Comparison of ENCODE assay signal across 8 cellular contexts in the genomic region with DNA sequence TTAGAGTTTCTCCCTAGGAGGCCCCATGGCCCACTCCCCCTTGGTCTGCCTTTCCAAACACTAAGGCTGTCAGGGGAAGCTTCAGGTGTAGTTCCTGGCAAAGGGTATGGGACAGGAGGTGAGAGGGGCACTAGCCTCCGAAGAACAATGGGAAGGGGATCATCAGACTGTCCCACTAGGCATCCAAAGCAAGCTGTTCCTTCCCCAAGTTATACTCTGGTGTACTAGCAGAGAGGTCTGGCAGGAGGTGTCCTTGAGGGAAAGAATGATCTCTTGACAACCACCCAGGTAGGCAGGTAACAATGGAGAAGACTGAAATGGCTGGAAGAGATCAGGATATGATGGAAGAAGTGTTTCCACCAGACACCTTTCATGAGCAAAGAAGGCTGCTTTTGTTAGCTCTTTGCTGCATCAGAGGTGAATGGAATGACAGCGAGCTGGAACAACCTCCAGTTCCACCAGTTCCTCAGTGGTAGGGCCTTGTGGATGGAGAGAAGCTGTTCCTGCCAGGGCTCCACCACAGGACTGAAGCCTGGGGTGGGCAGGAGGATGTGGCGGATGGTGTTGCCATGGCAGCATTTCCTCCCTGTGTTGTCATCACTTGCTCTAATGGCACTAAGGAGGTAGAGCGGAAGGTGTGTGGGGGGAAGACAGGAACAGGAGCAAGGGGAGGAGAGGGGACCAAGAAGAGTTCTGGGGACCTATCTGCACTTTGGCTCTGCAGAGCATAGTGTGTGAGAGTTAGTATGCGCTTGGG. TPM values are rescaled to one million over a fixed set of nuclear protein-coding genes. Genes with fewer than 3 reads are reported as not detected.
DNase-seq lines count a peak whose midpoint lies in the region; ATAC-seq and TF ChIP-seq lines count a peak whose summit lies in the region.

No MANE protein-coding gene starts in this region.

- no CpG with 5 or more reads among the region's 5 CpGs for WGBS in mesendoderm (ENCODE audit: extremely low coverage, insufficient coverage, low lambda C conversion rate)
- WGBS in thymus: 17% methylated on average over 5 of the region's 5 CpGs

- no peak overlapping the region for H3K56ac ChIP-seq in mesendoderm (ENCODE audit: low read length)

- H2BK120ac ChIP-seq in mesendoderm (ENCODE audit: low read depth, low read length): no peak overlapping the region

- no peak for TF ChIP-seq CTCF in HL-60 (IDR thresholded peaks at IDR 0.05; ENCODE audit: insufficient read depth, low read length)

- ATAC-seq in GM19395 (IDR thresholded peaks at IDR 0.05; ENCODE audit: unreplicated experiment): peak; percentile 56

- no peak overlapping the region for H2BK15ac ChIP-seq in mesendoderm (replicated peaks; ENCODE audit: low read depth)

- H4K5ac ChIP-seq in mesendoderm (ENCODE audit: low read length): no peak overlapping the region

- H3K4me2 ChIP-seq in BLaER1 treated with 17β-estradiol and CSF1 and Interleukin-3, amounts not matched to agents 10 nM and 100 nM: peak overlapping the region; percentile 82 to 97 (median 94)
- no peak overlapping the region for H3K4me2 ChIP-seq in mesendoderm (ENCODE audit: low read length)

- H3K23ac ChIP-seq in mesendoderm (ENCODE audit: low read length): no peak overlapping the region

- H3K27me3 ChIP-seq in BLaER1 treated with 17β-estradiol and CSF1 and Interleukin-3, amounts not matched to agents 10 nM and 100 nM: no peaks in the 10 kb centered on the region
- H3K27me3 ChIP-seq in HL-60 (ENCODE audit: insufficient read depth, poor library complexity, severe bottlenecking): no peaks in the 10 kb centered on the region
- peaks cover 42% of the 10 kb centered on the region for H3K27me3 ChIP-seq in mesendoderm (ENCODE audit: insufficient read depth, low read length, poor library complexity)
- H3K27me3 ChIP-seq in thymus (ENCODE audit: control insufficient read depth, insufficient read depth): no peaks in the 10 kb centered on the region

- H3K79me1 ChIP-seq in mesendoderm (ENCODE audit: low read length): no peaks in the 10 kb centered on the region

- H3K9me3 ChIP-seq in BLaER1 treated with 17β-estradiol and CSF1 and Interleukin-3, amounts not matched to agents 10 nM and 100 nM (replicated peaks in 1 of 11): no peaks in the 10 kb centered on the region
- H3K9me3 ChIP-seq in thymus (ENCODE audit: control insufficient read depth): no peaks in the 10 kb centered on the region

- no peak overlapping the region for H2BK5ac ChIP-seq in mesendoderm (ENCODE audit: low read length)

- peak overlapping the region; percentile 46 to 77 (median 64); a peak in 19 of 20 replicates for H3K4me3 ChIP-seq in BLaER1 treated with 17β-estradiol and CSF1 and Interleukin-3, amounts not matched to agents 10 nM and 100 nM
- H3K4me3 ChIP-seq in HL-60 (replicated peaks; ENCODE audit: insufficient read depth, low read length) (peak overlapping the region; percentile 59), mesendoderm (ENCODE audit: low read length) (no peak overlapping the region), thymus (ENCODE audit: low read length) (peak overlapping the region; percentile 57)

- no peak overlapping the region for H3K4ac ChIP-seq in mesendoderm (ENCODE audit: low read depth, low read length)

- peaks cover 0 to 43% (median 11%) of the 10 kb centered on the region in 11 experiments; a peak in 14 of 22 replicates for H4K20me1 ChIP-seq in BLaER1 treated with 17β-estradiol and CSF1 and Interleukin-3, amounts not matched to agents 10 nM and 100 nM

- H3K9ac ChIP-seq in BLaER1 treated with 17β-estradiol and CSF1 and Interleukin-3, amounts not matched to agents 10 nM and 100 nM: peak overlapping the region in 10 of 11 experiments; percentile 47 to 80 (median 75); a peak in 19 of 22 replicates
- no peak overlapping the region for H3K9ac ChIP-seq in mesendoderm (ENCODE audit: low read length)

- peaks cover 0 to 27% (median 16%) of the 10 kb centered on the region in 11 experiments; a peak in 16 of 22 replicates for H3K36me3 ChIP-seq in BLaER1 treated with 17β-estradiol and CSF1 and Interleukin-3, amounts not matched to agents 10 nM and 100 nM
- H3K36me3 ChIP-seq in mesendoderm (ENCODE audit: control insufficient read depth, insufficient read depth, low read length) (no peaks in the 10 kb centered on the region), thymus (ENCODE audit: control insufficient read depth, insufficient read depth) (peaks cover 25% of the 10 kb centered on the region)

- peak; percentile 78 to 84 for DNase-seq in HL-60 (ENCODE audit: low read depth in 1 of 2, low spot score in 1 of 2)
- DNase-seq in activated CD8-positive, alpha-beta memory T cell treated with anti-CD3 and anti-CD28 coated beads for 24 hours: peak; percentile 83
- DNase-seq in mesendoderm: peak; percentile 33
- DNase-seq in GOT3 (lab: John Stamatoyannopoulos, UW): no peak
- no peak for DNase-seq in NCI-H1105 (lab: John Stamatoyannopoulos, UW)

- H3K4me1 ChIP-seq in BLaER1 treated with 17β-estradiol and CSF1 and Interleukin-3, amounts not matched to agents 10 nM and 100 nM: peaks cover 50 to 62% (median 57%) of the 10 kb centered on the region in 10 experiments
- H3K4me1 ChIP-seq in mesendoderm (ENCODE audit: control insufficient read depth, low read depth, low read length) (peaks cover 2% of the 10 kb centered on the region), thymus (ENCODE audit: control insufficient read depth, insufficient read depth, low read length) (peaks cover 33% of the 10 kb centered on the region)

- H3K79me2 ChIP-seq in mesendoderm (ENCODE audit: control insufficient read depth, insufficient read depth, low read length): no peaks in the 10 kb centered on the region

- H4K8ac ChIP-seq in mesendoderm (ENCODE audit: low read depth, low read length): no peak overlapping the region

- H3K18ac ChIP-seq in mesendoderm (ENCODE audit: low read length): no peak overlapping the region

- no peak overlapping the region for H2AK5ac ChIP-seq in mesendoderm (ENCODE audit: low read length)

- peak overlapping the region in 10 of 11 experiments; percentile 20 to 89 (median 80); a peak in 18 of 22 replicates for H3K27ac ChIP-seq in BLaER1 treated with 17β-estradiol and CSF1 and Interleukin-3, amounts not matched to agents 10 nM and 100 nM
- H3K27ac ChIP-seq in HL-60 (replicated peaks): no peak overlapping the region; the same call in 1 of the 2 replicates
- H3K27ac ChIP-seq in mesendoderm (ENCODE audit: low read depth, low read length): no peak overlapping the region
- H3K27ac ChIP-seq in thymus (ENCODE audit: low read depth): peak overlapping the region; percentile 6

RNA-seq across cellular contexts. Expression of a gene that starts 2.3 kb away (rescaled TPM):
- polyA plus RNA-seq in mesendoderm (2013, experiment 1 of 2): 0.60 TPM
- polyA plus RNA-seq in mesendoderm (2013, experiment 2 of 2): 0.39 TPM
- polyA plus RNA-seq in thymus: 15.5 TPM

RNA-seq across cellular contexts. Expression of a gene that starts 4.0 kb away (rescaled TPM):
- polyA plus RNA-seq in mesendoderm (2013, experiment 1 of 2): 5.8 TPM
- 6.5 TPM for polyA plus RNA-seq in mesendoderm (2013, experiment 2 of 2)
- 31.4 TPM for polyA plus RNA-seq in thymus

RNA-seq across cellular contexts. Expression of a gene that starts 11.3 kb away (rescaled TPM):
- polyA plus RNA-seq in mesendoderm (2013, experiment 1 of 2): 159 TPM
- polyA plus RNA-seq in mesendoderm (2013, experiment 2 of 2): 158 TPM
- polyA plus RNA-seq in thymus: 38.5 TPM

RNA-seq across cellular contexts. Expression of a gene that starts 14.1 kb away (rescaled TPM):
- 1.1 TPM for polyA plus RNA-seq in mesendoderm (2013, experiment 1 of 2)
- 1.2 TPM for polyA plus RNA-seq in mesendoderm (2013, experiment 2 of 2)
- polyA plus RNA-seq in thymus: 54.9 TPM

RNA-seq across cellular contexts. Expression of a gene that starts 26.0 kb away (rescaled TPM):
- 1.3 TPM for polyA plus RNA-seq in mesendoderm (2013, experiment 1 of 2)
- 1.2 TPM for polyA plus RNA-seq in mesendoderm (2013, experiment 2 of 2)
- 0.82 TPM for polyA plus RNA-seq in thymus

Comparison
In these comparisons a context has a peak if more than half of its experiments do, and no peak if none do; other contexts are left out.
1. H3K27ac ChIP-seq: peak in BLaER1 treated with 17β-estradiol and CSF1 and Interleukin-3, amounts not matched to agents 10 nM and 100 nM (10 of 11) and thymus (single experiment); none in HL-60 (single experiment) and mesendoderm (single experiment).
2. DNase-seq: peak in HL-60 (2 of 2), activated CD8-positive, alpha-beta memory T cell treated with anti-CD3 and anti-CD28 coated beads for 24 hours (single experiment) and mesendoderm (single experiment); none in GOT3 (single experiment) and NCI-H1105 (single experiment).